23 cellular contexts compared by ENCODE assay signal in the genomic region with DNA sequence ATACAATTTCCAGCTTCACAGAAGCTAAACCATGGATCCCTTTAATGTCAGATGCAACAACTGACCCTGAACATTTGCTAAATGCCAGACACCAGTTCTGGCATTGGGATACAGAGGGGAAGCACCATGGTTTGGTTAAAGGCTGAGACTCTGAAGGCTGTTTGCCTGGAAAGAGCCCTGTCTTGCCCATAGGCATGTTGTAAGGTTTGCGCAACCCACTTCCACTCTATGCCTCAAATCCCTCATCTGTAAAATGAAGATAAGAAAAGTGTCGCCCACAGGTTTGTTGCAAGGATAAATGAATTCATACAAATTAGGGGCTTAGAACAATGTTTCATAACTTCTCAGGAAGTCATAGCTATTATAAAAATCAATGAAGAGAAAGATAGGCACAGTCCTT.
DNase-seq lines count a peak whose midpoint lies in the region; ATAC-seq, FAIRE-seq and TF ChIP-seq lines count a peak whose summit lies in the region.
"Had no signal": no experiment of that assay in that cellular context is flagged by ENCODE, and none has a peak within 500 bp of the region (broad histone marks: within the 10 kb centered on the region; RNA-seq: fewer than 3 reads in every experiment).

No MANE protein-coding gene starts in this region.

- DNase-seq in HepG2 (ENCODE audit: low spot score) (no peak), right lobe of liver (no peak), OCI-M1 (lab: John Stamatoyannopoulos, UW) (peak; percentile 70), K562 (ENCODE audit: extremely low read depth in 1 of 4, low spot score in 3 of 4) (peak in 1 of 4 experiments; percentile 6), right cardiac atrium (no peak), iPS-NIHi11 (ENCODE audit: low spot score) (no peak)
- DNase-seq: 8988T; ACHN; BE2C; CD4-positive, alpha-beta T cell; CD8-positive, alpha-beta memory T cell; DMS 273 treated with DMSO at 0.1 percent for 48 hours; DMS79; EL; GDM1; GOT3; HFFc6 had no signal

- TF ChIP-seq CTCF in HepG2 (CRISPR knock-in tag; IDR thresholded peaks at IDR 0.05) (no peak), right lobe of liver (IDR thresholded peaks at IDR 0.05) (no peak), K562 (IDR thresholded peaks at IDR 0.05 in 2 of 3, conservative IDR thresholded peaks at IDR 0.05 in 1 of 3; ENCODE audit: insufficient read depth in 2 of 3, low read depth in 1 of 3, low read length in 3 of 3) (no peak)

- POLR2A ChIA-PET in HepG2 (lab: Yijun Ruan, JAX) (no interaction called here), K562 (lab: Yijun Ruan, JAX) (interaction anchor here (1.2 to 1.3 kb wide), 2 partner anchors 8 to 12 kb away, joined by 4 to 7 read pairs; no protein-coding TSS in a partner anchor)

- H3K9ac ChIP-seq in HepG2 (ENCODE audit: insufficient read depth, low read depth, low read length) (no peak overlapping the region), K562 (ENCODE audit: insufficient read depth in 1 of 2, low read depth in 2 of 2, low read length in 2 of 2) (no peak overlapping the region)
- H3K9ac ChIP-seq: BLaER1 treated with 17β-estradiol and CSF1 and Interleukin-3, amounts not matched to agents 10 nM and 100 nM had no signal

- H3K27me3 ChIP-seq in HepG2 (ENCODE audit: control insufficient read depth in 1 of 2, insufficient read depth in 2 of 2, low read length in 2 of 2) (no peaks in the 10 kb centered on the region), right lobe of liver (no peaks in the 10 kb centered on the region), K562 (ENCODE audit: control insufficient read depth in 2 of 2, insufficient read depth in 2 of 2, low read length in 2 of 2) (no peaks in the 10 kb centered on the region), right cardiac atrium (ENCODE audit: control insufficient read depth, insufficient read depth) (no peaks in the 10 kb centered on the region)
- H3K27me3 ChIP-seq: BE2C; BLaER1 treated with 17β-estradiol and CSF1 and Interleukin-3, amounts not matched to agents 10 nM and 100 nM had no signal

- TF ChIP-seq POLR2A in HepG2 (IDR thresholded peaks at IDR 0.05; ENCODE audit: insufficient read depth in 1 of 2, low read depth in 2 of 2, low read length in 2 of 2), result no peak
- TF ChIP-seq POLR2A in right lobe of liver (IDR thresholded peaks at IDR 0.05), result no peak
- TF ChIP-seq POLR2A in K562 (conservative IDR thresholded peaks at IDR 0.05), result no peak

- no TSS peak for BruUV-seq in HepG2 (replicated peaks; lab: Mats Ljungman, UMichigan)
- BruUV-seq in K562 (replicated peaks; lab: Mats Ljungman, UMichigan), result no TSS peak

- FAIRE-seq in HepG2 (lab: Jason Lieb, UNC), result no peak
- no peak for FAIRE-seq in K562 (lab: Jason Lieb, UNC)
- FAIRE-seq: A549, D721Med, GM12891, H54 had no signal

- ATAC-seq in HepG2 (no peak), right lobe of liver (no peak), K562 (peak; percentile 57; the same call in 2 of the 3 replicates), right cardiac atrium (no peak)
- ATAC-seq: A549 had no signal

- TF ChIP-seq EP300 in HepG2 (IDR thresholded peaks at IDR 0.05; ENCODE audit: low read depth in 2 of 2, low read length in 2 of 2) (no peak), HepG2 (CRISPR knock-in tag; IDR thresholded peaks at IDR 0.05; ENCODE audit: borderline replicate concordance) (no peak), K562 (IDR thresholded peaks at IDR 0.05; ENCODE audit: low read length) (no peak)

- H3K36me3 ChIP-seq in HepG2 (replicated peaks in 1 of 2; ENCODE audit: control insufficient read depth in 1 of 2, insufficient read depth in 2 of 2, low read length in 2 of 2) (no peaks in the 10 kb centered on the region), right lobe of liver (no peaks in the 10 kb centered on the region), K562 (ENCODE audit: control insufficient read depth, insufficient read depth, low read length) (no peaks in the 10 kb centered on the region)
- H3K36me3 ChIP-seq: BE2C; BLaER1 treated with 17β-estradiol and CSF1 and Interleukin-3, amounts not matched to agents 10 nM and 100 nM; HAP-1 had no signal

- 72% methylated on average over 2 of the region's 2 CpGs for WGBS in HepG2 (ENCODE audit: low lambda C conversion rate)
- 61% methylated on average over 2 of the region's 2 CpGs for WGBS in right lobe of liver (ENCODE audit: insufficient coverage, low coverage, low lambda C conversion rate, missing lambda C conversion rate)
- WGBS in K562 (ENCODE audit: insufficient coverage, low coverage, missing lambda C conversion rate), result 70% methylated on average over 1 of the region's 2 CpGs
- WGBS in right cardiac atrium, result 86% methylated on average over 2 of the region's 2 CpGs

- no peaks in the 10 kb centered on the region for H3K9me1 ChIP-seq in K562 (ENCODE audit: control insufficient read depth, insufficient read depth, low read length)

- no peak overlapping the region for H3K4me2 ChIP-seq in HepG2 (ENCODE audit: low read depth, low read length)
- no peak overlapping the region for H3K4me2 ChIP-seq in K562 (ENCODE audit: insufficient read depth, low read length)
- H3K4me2 ChIP-seq: A549 had no signal

- H3K27ac ChIP-seq in HepG2 (ENCODE audit: extremely low read length, insufficient read depth, low read length) (no peak overlapping the region), right lobe of liver (no peak overlapping the region), K562 (ENCODE audit: extremely low read depth, low read depth, low read length) (no peak overlapping the region), right cardiac atrium (ENCODE audit: low read length) (no peak overlapping the region)
- H3K27ac ChIP-seq: A549; BLaER1 treated with 17β-estradiol and CSF1 and Interleukin-3, amounts not matched to agents 10 nM and 100 nM had no signal

- H3K79me2 ChIP-seq in HepG2 (ENCODE audit: insufficient read depth, low read length) (no peaks in the 10 kb centered on the region), K562 (ENCODE audit: control insufficient read depth, insufficient read depth, low read length) (no peaks in the 10 kb centered on the region)

- no peak overlapping the region for H2AFZ ChIP-seq in HepG2 (ENCODE audit: low read length)
- H2AFZ ChIP-seq in K562 (ENCODE audit: low read depth, low read length), result no peak overlapping the region

- no peak overlapping the region for H3K4me3 ChIP-seq in HepG2 (replicated peaks in 1 of 3; ENCODE audit: insufficient read depth in 1 of 3, low read depth in 2 of 3, low read length in 3 of 3)
- H3K4me3 ChIP-seq in right lobe of liver, result no peak overlapping the region
- no peak overlapping the region for H3K4me3 ChIP-seq in K562
- H3K4me3 ChIP-seq in right cardiac atrium (ENCODE audit: low read length), result no peak overlapping the region
- H3K4me3 ChIP-seq: A549; BLaER1 treated with 17β-estradiol and CSF1 and Interleukin-3, amounts not matched to agents 10 nM and 100 nM; HAP-1 had no signal

- CTCF ChIA-PET in HepG2 (lab: Yijun Ruan, JAX; ENCODE audit: low intra/inter-chr PET ratio, low total read pairs), result no interaction called here
- CTCF ChIA-PET in K562 (lab: Yijun Ruan, JAX; ENCODE audit: low intra/inter-chr PET ratio), result no interaction called here

- no peak for TF ChIP-seq RAD21 in HepG2 (CRISPR knock-in tag; IDR thresholded peaks at IDR 0.05)
- no peak for TF ChIP-seq RAD21 in K562 (CRISPR knock-in tag; conservative IDR thresholded peaks at IDR 0.05 in 1 of 2, IDR thresholded peaks at IDR 0.05 in 1 of 2)

- no peaks in the 10 kb centered on the region for H3K4me1 ChIP-seq in HepG2 (ENCODE audit: insufficient read depth, low read length)
- no peaks in the 10 kb centered on the region for H3K4me1 ChIP-seq in right lobe of liver
- no peaks in the 10 kb centered on the region; a peak in 1 of 5 replicates for H3K4me1 ChIP-seq in K562 (replicated peaks in 1 of 2; ENCODE audit: control insufficient read depth in 2 of 2, insufficient read depth in 2 of 2, low read length in 2 of 2)
- no peaks in the 10 kb centered on the region for H3K4me1 ChIP-seq in right cardiac atrium (ENCODE audit: control insufficient read depth, insufficient read depth, low read length)
- H3K4me1 ChIP-seq: A549, BE2C, HAP-1 had no signal

- in situ Hi-C loops in HepG2 (cut with HindIII; ENCODE audit: extremely low pct_ligation_motif_present, low pct_unique_long_range_greater_than_20kb) (no loop called here), K562 (cut with MboI) (no loop called here)

- H4K20me1 ChIP-seq in HepG2 (ENCODE audit: insufficient read depth, low read length), result no peaks in the 10 kb centered on the region
- no peaks in the 10 kb centered on the region for H4K20me1 ChIP-seq in K562 (replicated peaks; ENCODE audit: control insufficient read depth, insufficient read depth, low read length)
- H4K20me1 ChIP-seq: BLaER1 treated with 17β-estradiol and CSF1 and Interleukin-3, amounts not matched to agents 10 nM and 100 nM had no signal

- no peaks in the 10 kb centered on the region for H3K9me3 ChIP-seq in HepG2 (ENCODE audit: low read length)
- H3K9me3 ChIP-seq in right lobe of liver, result no peaks in the 10 kb centered on the region
- no peaks in the 10 kb centered on the region for H3K9me3 ChIP-seq in K562 (replicated peaks; ENCODE audit: control insufficient read depth, insufficient read depth, low read depth, low read length)
- H3K9me3 ChIP-seq in right cardiac atrium (ENCODE audit: control insufficient read depth, low read length), result no peaks in the 10 kb centered on the region
- H3K9me3 ChIP-seq: A549; BE2C; BLaER1 treated with 17β-estradiol and CSF1 and Interleukin-3, amounts not matched to agents 10 nM and 100 nM had no signal

- intact Hi-C loops in HepG2 (cut with micrococcal nuclease; ENCODE audit: unreplicated experiment), result no loop called here
- intact Hi-C loops in right lobe of liver (cut with DNase I), result no loop called here
- intact Hi-C loops in K562 (cut with micrococcal nuclease), result no loop called here
- intact Hi-C loops in right cardiac atrium (cut with DNase I), result no loop called here

TF ChIP-seq in HepG2, 621 proteins besides CTCF, POLR2A, EP300 and RAD21:
- no peak for TF ChIP-seq MTA1 (CRISPR knock-in tag; IDR thresholded peaks at IDR 0.05; ENCODE audit: borderline replicate concordance)
- TF ChIP-seq CEBPB (IDR thresholded peaks at IDR 0.05; ENCODE audit: borderline replicate concordance, low read depth, low read length), result peak; percentile 34; the same call in 1 of the 2 replicates
- TF ChIP-seq ZNF20 (CRISPR knock-in tag; IDR thresholded peaks at IDR 0.05), result no peak

TF ChIP-seq in K562, 482 proteins besides CTCF, POLR2A, EP300 and RAD21 (continues in another document):
- TF ChIP-seq FUS (optimal IDR thresholded peaks at IDR 0.05; ENCODE audit: low read depth, low read length) (no peak), FOXA3 (CRISPR knock-in tag; conservative IDR thresholded peaks at IDR 0.05 in 1 of 2, IDR thresholded peaks at IDR 0.05 in 1 of 2) (no peak), FOXJ3 (CRISPR knock-in tag; IDR thresholded peaks at IDR 0.05) (no peak), TAF7 (tag; IDR thresholded peaks at IDR 0.05) (no peak), ZNF23 (CRISPR knock-in tag; IDR thresholded peaks at IDR 0.05) (no peak), SMC3 (conservative IDR thresholded peaks at IDR 0.05; ENCODE audit: insufficient read depth, low read depth, low read length) (no peak)
